ENCODE assay signal across 32 cellular contexts in the genomic region with DNA sequence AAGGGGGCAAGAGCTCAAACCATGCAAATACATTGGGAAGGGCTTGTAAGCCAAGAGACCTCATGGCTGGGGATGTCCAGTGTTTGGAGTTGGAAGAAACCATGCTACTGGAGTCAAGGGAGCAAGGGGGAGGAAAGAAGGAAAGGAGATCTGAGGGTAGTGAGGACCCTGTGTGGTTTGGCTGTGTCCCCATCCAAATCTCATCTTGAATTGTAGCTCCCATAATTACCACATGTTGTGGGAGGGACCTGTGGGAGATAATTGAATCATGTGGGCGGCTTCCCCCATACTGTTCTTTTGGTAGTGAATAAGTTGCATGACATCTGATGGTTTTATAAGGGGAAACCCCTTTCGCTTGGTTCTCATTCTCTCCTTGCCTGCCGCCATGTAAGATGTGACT. TPM values are rescaled to one million over a fixed set of nuclear protein-coding genes. Genes with fewer than 3 reads are reported as not detected.
"Had no signal": no experiment of that assay in that cellular context is flagged by ENCODE, and none has a peak within 500 bp of the region (broad histone marks: within the 10 kb centered on the region; RNA-seq: fewer than 3 reads in every experiment).

No MANE protein-coding gene starts in this region.

- H3K27me3 ChIP-seq: adrenal gland, body of pancreas, esophagus muscularis mucosa, gastrocnemius medialis, heart left ventricle had no signal

- ATAC-seq: activated CD4-positive, CD25-positive, alpha-beta regulatory T cell treated with anti-CD3 and anti-CD28 coated beads, Interleukin-2, amount 50 U/mL, for 24 hours; activated CD8-positive, alpha-beta memory T cell treated with anti-CD3 and anti-CD28 coated beads, Interleukin-2, amount 10 ng/mL, durations not matched to agents 7 days and 5 days; activated CD8-positive, alpha-beta T cell treated with anti-CD3 and anti-CD28 coated beads, Interleukin-2, amount 10 ng/mL, durations not matched to agents 7 days and 5 days; activated naive CD8-positive, alpha-beta T cell treated with anti-CD3 and anti-CD28 coated beads, Interleukin-2, amount 50 U/mL, for 24 hours; body of pancreas; effector memory CD8-positive, alpha-beta T cell; heart left ventricle had no signal

- DNase-seq: activated B cell treated with CpG ODN at 0.5 μM for 24 hours; activated CD4-positive, alpha-beta memory T cell treated with anti-CD3 and anti-CD28 coated beads for 36 hours; activated CD4-positive, alpha-beta T cell treated with anti-CD3 and anti-CD28 coated beads for 48 hours; activated CD4-positive, alpha-beta T cell treated with anti-CD3 and anti-CD28 coated beads, Interleukin-2, amount 50 U/mL, for 1 hour; activated CD8-positive, alpha-beta memory T cell treated with anti-CD3 and anti-CD28 coated beads, Interleukin-2, amount 10 ng/mL, durations not matched to agents 7 days and 5 days; activated CD8-positive, alpha-beta memory T cell treated with anti-CD3 and anti-CD28 coated beads, Interleukin-2, amount 50 U/mL, for 4 hours; activated CD8-positive, alpha-beta T cell treated with anti-CD3 and anti-CD28 coated beads, Interleukin-2, amount 10 ng/mL, durations not matched to agents 7 days and 5 days; activated effector memory CD4-positive, alpha-beta T cell treated with anti-CD3 and anti-CD28 coated beads, Interleukin-2, amount 50 U/mL, for 16 hours; activated naive CD8-positive, alpha-beta T cell treated with anti-CD3 and anti-CD28 coated beads for 36 hours; activated naive CD8-positive, alpha-beta T cell treated with anti-CD3 and anti-CD28 coated beads, Interleukin-2, amount 50 U/mL, for 24 hours; activated T-cell treated with anti-CD3 and anti-CD28 coated beads, Interleukin-2, amount 50 U/mL, for 1 hour; activated T-cell treated with anti-CD3 and anti-CD28 coated beads, Interleukin-2, amount 50 U/mL, for 48 hours; caudate nucleus; cortex of kidney; dermis blood vessel endothelial cell; effector CD4-positive, alpha-beta T cell; effector memory CD8-positive, alpha-beta T cell; erythroblast; glutamatergic neuron; T1000; WERI-Rb-1 had no signal

- H3K4me3 ChIP-seq: adrenal gland, body of pancreas, esophagus muscularis mucosa, gastrocnemius medialis, heart left ventricle had no signal

- H3K27ac ChIP-seq: adrenal gland, body of pancreas, esophagus muscularis mucosa, foreskin keratinocyte, gastrocnemius medialis, heart left ventricle, WERI-Rb-1 had no signal

- H3K9me3 ChIP-seq: adrenal gland, body of pancreas, esophagus muscularis mucosa, gastrocnemius medialis, heart left ventricle had no signal

- H3K4me1 ChIP-seq: foreskin keratinocyte, gastrocnemius medialis had no signal

RNA-seq across cellular contexts. Expression of a gene that starts 56.5 kb away (rescaled TPM):
- total RNA-seq: activated B cell treated with CpG ODN at 0.5 μM for 24 hours; activated CD4-positive, alpha-beta memory T cell treated with anti-CD3 and anti-CD28 coated beads for 36 hours; activated naive CD4-positive, alpha-beta T cell treated with anti-CD3 and anti-CD28 coated beads for 36 hours; activated T-helper 1 cell treated with anti-CD3 and anti-CD28 coated beads, Interleukin-12 subunit alpha, Interleukin-12 subunit beta, Interleukin-2, Interleukin-4 antibody, amounts not matched to agents 30 ng/mL and 10 ng/mL and 1 ng/mL, durations not matched to agents 14 hours and 24 hours and 36 hours; activated T-helper 2 cell treated with anti-CD3 and anti-CD28 coated beads, Interferon-gamma antibody, Interleukin-2, Interleukin-4, amounts not matched to agents 10 μg/mL and 5 μg/mL and 100 μg/mL, durations not matched to agents 14 hours and 24 hours and 36 hours had no signal
- polyA plus RNA-seq: aorta had no signal
